ENCODE assay signal across 8 cellular contexts in genomic region chr10:511101-511848, GRCh38.
A peak's percentile ranks its signal among the peaks of the same experiment; 100 is the strongest.
DNase-seq lines count a peak whose midpoint lies in the region; ATAC-seq and TF ChIP-seq lines count a peak whose summit lies in the region.

No MANE protein-coding gene starts in this region.

- H3K4me3 ChIP-seq in liver (ENCODE audit: low read depth in 1 of 3, low read length in 3 of 3): no peak overlapping the region

- H3K36me3 ChIP-seq in liver (ENCODE audit: control insufficient read depth in 4 of 4, insufficient read depth in 3 of 4, low read depth in 1 of 4, low read length in 3 of 4): no peaks in the 10 kb centered on the region

- ATAC-seq in HG02981 (IDR thresholded peaks at IDR 0.05; ENCODE audit: unreplicated experiment): peak; percentile 64
- no peak for ATAC-seq in HG03045 (IDR thresholded peaks at IDR 0.05; ENCODE audit: unreplicated experiment)

- DNase-seq in G401 (ENCODE audit: low spot score) (peak; percentile 95), NCI-H510A (lab: John Stamatoyannopoulos, UW) (peak; percentile 68), dedifferentiated amniotic fluid mesenchymal stem cell (ENCODE audit: extremely low spot score) (peak; percentile 90)
- peak; percentile 72 for DNase-seq in activated CD4-positive, alpha-beta T cell treated with anti-CD3 and anti-CD28 coated beads, Interleukin-2, amount 50 U/mL, for 24 hours (ENCODE audit: low read depth in 1 of 2, low spot score in 1 of 2)
- DNase-seq in stimulated activated CD4-positive, alpha-beta T cell treated with anti-CD3 and anti-CD28 coated beads, Interleukin-4, amount 100 ng/mL, for 1 hour: peak; percentile 83

- in situ Hi-C loops in G401 (cut with HindIII; ENCODE audit: low sequenced_read_pairs): no loop called here

- no peak overlapping the region for H3K9ac ChIP-seq in liver (ENCODE audit: low read depth in 1 of 2, low read length in 2 of 2)

- H3K27me3 ChIP-seq in liver (ENCODE audit: control insufficient read depth in 4 of 4, insufficient read depth in 4 of 4, low read length in 3 of 4): no peaks in the 10 kb centered on the region

- no peak overlapping the region for H3K27ac ChIP-seq in liver (ENCODE audit: low read depth in 1 of 2, low read length in 2 of 2)

- H3K4me1 ChIP-seq in liver (ENCODE audit: control insufficient read depth in 4 of 4, insufficient read depth in 4 of 4, low read length in 3 of 4): peaks cover 5 to 17% (median 10%) of the 10 kb centered on the region in 4 donors

- H3K9me3 ChIP-seq in liver (ENCODE audit: control insufficient read depth in 4 of 4, low read length in 3 of 4): no peaks in the 10 kb centered on the region

- peak; percentile 98 to 99 for TF ChIP-seq RAD21 in liver (IDR thresholded peaks at IDR 0.05)

- peak; percentile 96 for TF ChIP-seq CTCF in liver (IDR thresholded peaks at IDR 0.05; ENCODE audit: low read depth, low read length, missing input control)

- 36% methylated on average over 21 of the region's 21 CpGs for WGBS in liver

TF ChIP-seq in liver, 16 proteins besides CTCF, POLR2A, EP300 and RAD21:
- no peak for TF ChIP-seq FOXA1 (IDR thresholded peaks at IDR 0.05)
- no peak for TF ChIP-seq ZBTB33 (IDR thresholded peaks at IDR 0.05)
- peak in 1 of 2 donors; percentile 19 for TF ChIP-seq RXRA (IDR thresholded peaks at IDR 0.05)
- no peak for TF ChIP-seq TAF1 (conservative IDR thresholded peaks at IDR 0.05)
- TF ChIP-seq MAX (IDR thresholded peaks at IDR 0.05): no peak
- no peak for TF ChIP-seq NR2F2 (IDR thresholded peaks at IDR 0.05)
- TF ChIP-seq YY1 (IDR thresholded peaks at IDR 0.05): no peak
- TF ChIP-seq HNF4G (IDR thresholded peaks at IDR 0.05): no peak
- no peak for TF ChIP-seq ATF3 (IDR thresholded peaks at IDR 0.05)
- TF ChIP-seq JUND (IDR thresholded peaks at IDR 0.05): no peak
- peak; percentile 27 for TF ChIP-seq SP1 (IDR thresholded peaks at IDR 0.05)
- no peak for TF ChIP-seq GABPA (IDR thresholded peaks at IDR 0.05 in 1 of 2, conservative IDR thresholded peaks at IDR 0.05 in 1 of 2)
